ENCODE assay signal across 1 cellular context in the genomic region with DNA sequence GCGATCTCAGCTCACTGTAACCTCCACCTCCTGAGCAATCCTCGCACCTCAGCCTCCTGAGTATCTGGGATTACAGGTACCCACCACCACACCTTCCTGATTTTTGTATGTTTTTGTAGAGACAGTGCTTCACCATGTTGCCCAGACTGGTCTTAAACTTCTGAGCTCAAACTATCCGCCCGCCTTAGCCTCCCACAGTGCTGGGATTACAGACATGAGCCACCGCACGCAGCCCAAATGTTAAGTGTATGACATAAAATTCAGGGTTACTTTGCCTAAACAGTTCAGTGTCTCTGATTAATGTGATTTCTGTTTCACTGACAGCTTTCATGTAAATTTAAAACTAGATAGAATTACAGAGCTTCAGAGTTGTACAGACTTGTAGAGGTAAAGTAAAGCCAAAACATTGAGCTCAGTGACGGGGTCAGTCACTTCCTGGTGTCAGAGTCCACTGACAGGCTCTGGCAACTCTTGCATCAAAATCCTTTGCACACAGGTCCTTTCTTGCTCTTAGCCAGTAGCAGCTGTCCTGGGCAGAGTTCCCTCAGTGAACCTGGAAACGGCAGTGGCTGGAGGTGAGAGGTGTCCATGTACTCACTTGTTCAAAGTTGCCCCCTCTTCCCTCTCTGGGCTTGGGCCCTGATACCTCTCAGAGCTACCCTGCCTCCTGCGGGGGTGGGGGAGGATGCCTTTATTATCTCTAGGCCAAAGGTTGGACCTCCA.
A peak's percentile ranks its signal among the peaks of the same experiment; 100 is the strongest.
TF ChIP-seq lines count a peak whose summit lies in the region.

No MANE protein-coding gene starts in this region.

TF ChIP-seq in liver, 16 proteins besides CTCF, POLR2A, EP300 and RAD21 (continued from another document):
- TF ChIP-seq HNF4G (IDR thresholded peaks at IDR 0.05) (peak; percentile 90), HNF4A (conservative IDR thresholded peaks at IDR 0.05) (peak; percentile 97 to 98), RXRA (IDR thresholded peaks at IDR 0.05) (peak; percentile 87 to 88)
- TF ChIP-seq, protein P1, sequence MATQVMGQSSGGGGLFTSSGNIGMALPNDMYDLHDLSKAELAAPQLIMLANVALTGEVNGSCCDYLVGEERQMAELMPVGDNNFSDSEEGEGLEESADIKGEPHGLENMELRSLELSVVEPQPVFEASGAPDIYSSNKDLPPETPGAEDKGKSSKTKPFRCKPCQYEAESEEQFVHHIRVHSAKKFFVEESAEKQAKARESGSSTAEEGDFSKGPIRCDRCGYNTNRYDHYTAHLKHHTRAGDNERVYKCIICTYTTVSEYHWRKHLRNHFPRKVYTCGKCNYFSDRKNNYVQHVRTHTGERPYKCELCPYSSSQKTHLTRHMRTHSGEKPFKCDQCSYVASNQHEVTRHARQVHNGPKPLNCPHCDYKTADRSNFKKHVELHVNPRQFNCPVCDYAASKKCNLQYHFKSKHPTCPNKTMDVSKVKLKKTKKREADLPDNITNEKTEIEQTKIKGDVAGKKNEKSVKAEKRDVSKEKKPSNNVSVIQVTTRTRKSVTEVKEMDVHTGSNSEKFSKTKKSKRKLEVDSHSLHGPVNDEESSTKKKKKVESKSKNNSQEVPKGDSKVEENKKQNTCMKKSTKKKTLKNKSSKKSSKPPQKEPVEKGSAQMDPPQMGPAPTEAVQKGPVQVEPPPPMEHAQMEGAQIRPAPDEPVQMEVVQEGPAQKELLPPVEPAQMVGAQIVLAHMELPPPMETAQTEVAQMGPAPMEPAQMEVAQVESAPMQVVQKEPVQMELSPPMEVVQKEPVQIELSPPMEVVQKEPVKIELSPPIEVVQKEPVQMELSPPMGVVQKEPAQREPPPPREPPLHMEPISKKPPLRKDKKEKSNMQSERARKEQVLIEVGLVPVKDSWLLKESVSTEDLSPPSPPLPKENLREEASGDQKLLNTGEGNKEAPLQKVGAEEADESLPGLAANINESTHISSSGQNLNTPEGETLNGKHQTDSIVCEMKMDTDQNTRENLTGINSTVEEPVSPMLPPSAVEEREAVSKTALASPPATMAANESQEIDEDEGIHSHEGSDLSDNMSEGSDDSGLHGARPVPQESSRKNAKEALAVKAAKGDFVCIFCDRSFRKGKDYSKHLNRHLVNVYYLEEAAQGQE (IDR thresholded peaks at IDR 0.05), result peak; percentile 41
- TF ChIP-seq, protein P2, sequence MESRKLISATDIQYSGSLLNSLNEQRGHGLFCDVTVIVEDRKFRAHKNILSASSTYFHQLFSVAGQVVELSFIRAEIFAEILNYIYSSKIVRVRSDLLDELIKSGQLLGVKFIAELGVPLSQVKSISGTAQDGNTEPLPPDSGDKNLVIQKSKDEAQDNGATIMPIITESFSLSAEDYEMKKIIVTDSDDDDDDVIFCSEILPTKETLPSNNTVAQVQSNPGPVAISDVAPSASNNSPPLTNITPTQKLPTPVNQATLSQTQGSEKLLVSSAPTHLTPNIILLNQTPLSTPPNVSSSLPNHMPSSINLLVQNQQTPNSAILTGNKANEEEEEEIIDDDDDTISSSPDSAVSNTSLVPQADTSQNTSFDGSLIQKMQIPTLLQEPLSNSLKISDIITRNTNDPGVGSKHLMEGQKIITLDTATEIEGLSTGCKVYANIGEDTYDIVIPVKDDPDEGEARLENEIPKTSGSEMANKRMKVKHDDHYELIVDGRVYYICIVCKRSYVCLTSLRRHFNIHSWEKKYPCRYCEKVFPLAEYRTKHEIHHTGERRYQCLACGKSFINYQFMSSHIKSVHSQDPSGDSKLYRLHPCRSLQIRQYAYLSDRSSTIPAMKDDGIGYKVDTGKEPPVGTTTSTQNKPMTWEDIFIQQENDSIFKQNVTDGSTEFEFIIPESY (IDR thresholded peaks at IDR 0.05), result peak; percentile 36
